Comparison of ENCODE assay signal across 7 cellular contexts in genomic region chr2:218781691-218782528, GRCh38. TPM values are rescaled to one million over a fixed set of nuclear protein-coding genes. Genes with fewer than 3 reads are reported as not detected.
DNase-seq lines count a peak whose midpoint lies in the region; ATAC-seq, FAIRE-seq and TF ChIP-seq lines count a peak whose summit lies in the region.

TSS of gene CYP27A1 (plus strand) at chr2:218782147. CDS start at chr2:218782183, 36 bp downstream.

- POLR2A ChIA-PET in activated naive CD8-positive, alpha-beta T cell treated with anti-CD3 and anti-CD28 coated beads, Interleukin-2, amount 10 ng/mL, durations not matched to agents 7 days and 5 days (lab: Charles Lee): no interaction called here

- no peaks in the 10 kb centered on the region for H3K4me1 Mint-ChIP-seq in activated naive CD8-positive, alpha-beta T cell treated with anti-CD3 and anti-CD28 coated beads, Interleukin-2, amount 10 ng/mL, durations not matched to agents 7 days and 5 days

- no peak within 1 kb of the TSS for H3K27ac Mint-ChIP-seq in activated naive CD8-positive, alpha-beta T cell treated with anti-CD3 and anti-CD28 coated beads, Interleukin-2, amount 10 ng/mL, durations not matched to agents 7 days and 5 days

- peaks cover 0 to 33% (median 6%) of the 10 kb centered on the region in 12 donors for H3K4me1 ChIP-seq in heart left ventricle
- peaks cover 0 to 4% (median 0%) of the 10 kb centered on the region in 3 donors for H3K4me1 ChIP-seq in pancreas

- peaks cover 56% of the 10 kb centered on the region for H3K27me3 Mint-ChIP-seq in activated naive CD8-positive, alpha-beta T cell treated with anti-CD3 and anti-CD28 coated beads, Interleukin-2, amount 10 ng/mL, durations not matched to agents 7 days and 5 days

- peak in 1 of 2 donors; percentile 37 for TF ChIP-seq POLR2A in heart left ventricle (IDR thresholded peaks at IDR 0.05)

- ATAC-seq in activated naive CD8-positive, alpha-beta T cell treated with anti-CD3 and anti-CD28 coated beads, Interleukin-2, amount 10 ng/mL, durations not matched to agents 7 days and 5 days (ENCODE audit: low read depth): peak; percentile 36
- peak; percentile 81 to 95 (median 90) for ATAC-seq in heart left ventricle
- peak; percentile 81 to 92 (median 90) for ATAC-seq in pancreas
- no peak for ATAC-seq in GM19035 (IDR thresholded peaks at IDR 0.05; ENCODE audit: unreplicated experiment)
- ATAC-seq in HG02623 (IDR thresholded peaks at IDR 0.05; ENCODE audit: unreplicated experiment): no peak

- TF ChIP-seq CTCF in heart left ventricle (IDR thresholded peaks at IDR 0.05) (no peak), pancreas (IDR thresholded peaks at IDR 0.05) (no peak)

- H3K9me3 Mint-ChIP-seq in activated naive CD8-positive, alpha-beta T cell treated with anti-CD3 and anti-CD28 coated beads, Interleukin-2, amount 10 ng/mL, durations not matched to agents 7 days and 5 days: peaks cover 5% of the 10 kb centered on the region

- H3K27me3 ChIP-seq in H7 (ENCODE audit: control insufficient read depth, insufficient read depth, low read length) (peaks cover 17% of the 10 kb centered on the region), heart left ventricle (peaks cover 0 to 13% (median 0%) of the 10 kb centered on the region in 9 donors), pancreas (no peaks in the 10 kb centered on the region)

- peaks cover 8% of the 10 kb centered on the region for H3K36me3 Mint-ChIP-seq in activated naive CD8-positive, alpha-beta T cell treated with anti-CD3 and anti-CD28 coated beads, Interleukin-2, amount 10 ng/mL, durations not matched to agents 7 days and 5 days

- intact Hi-C loops in heart left ventricle (cut with DNase I): loop anchor here in 1 of 10 donors (5.0 kb wide), 1 partner anchor 70 kb away; the partner anchor contains the start of gene TTLL4
- intact Hi-C loops in pancreas (cut with DNase I): no loop called here

- H3K4me3 Mint-ChIP-seq in activated naive CD8-positive, alpha-beta T cell treated with anti-CD3 and anti-CD28 coated beads, Interleukin-2, amount 10 ng/mL, durations not matched to agents 7 days and 5 days: peak within 1 kb of the TSS; percentile 31

- peak; percentile 90 for DNase-seq in H7
- DNase-seq in activated naive CD8-positive, alpha-beta T cell treated with anti-CD3 and anti-CD28 coated beads, Interleukin-2, amount 10 ng/mL, durations not matched to agents 7 days and 5 days: peak; percentile 34
- DNase-seq in heart left ventricle: peak; percentile 46 to 75 (median 56)
- peak; percentile 20 to 76 (median 48) for DNase-seq in pancreas
- DNase-seq in occipital lobe (lab: John Stamatoyannopoulos, UW): no peak

- H3K9me3 ChIP-seq in heart left ventricle (peaks cover 0 to 8% (median 0%) of the 10 kb centered on the region in 12 donors), pancreas (no peaks in the 10 kb centered on the region)

- H3K36me3 ChIP-seq in H7 (replicated peaks; ENCODE audit: control insufficient read depth, insufficient read depth, low read length) (no peaks in the 10 kb centered on the region), heart left ventricle (no peaks in the 10 kb centered on the region), pancreas (no peaks in the 10 kb centered on the region)

- H3K27ac ChIP-seq in heart left ventricle: peak within 1 kb of the TSS; percentile 65 to 91 (median 78)
- H3K27ac ChIP-seq in pancreas: peak within 1 kb of the TSS in 3 of 4 donors; percentile 15 to 73 (median 65)

- FAIRE-seq in pancreas (lab: Jason Lieb, UNC): no peak

- WGBS in heart left ventricle, 4 donors: 0 to 3% (median 1%) methylated on average over 45 to 76 of the region's 76 CpGs
- WGBS in pancreas, 2 donors: 1% methylated on average over 73 to 76 of the region's 76 CpGs

- H3K4me3 ChIP-seq in H7 (ENCODE audit: insufficient read depth, low read depth, low read length) (peak within 1 kb of the TSS; percentile 73), heart left ventricle (peak within 1 kb of the TSS; percentile 58 to 88 (median 76)), pancreas (peak within 1 kb of the TSS; percentile 55 to 69 (median 64))

RNA-seq across cellular contexts. Expression of gene CYP27A1, which starts in this region (rescaled TPM):
- 14.3 and 15.4 TPM in 2 replicates for total RNA-seq in H7 (2014; rRNA removed; shearing (Covaris generic))
- total RNA-seq in activated naive CD8-positive, alpha-beta T cell treated with anti-CD3 and anti-CD28 coated beads, Interleukin-2, amount 10 ng/mL, durations not matched to agents 7 days and 5 days: 1 to 10 TPM; 3.0 to 4.7 TPM
- total RNA-seq in heart left ventricle (10 to 100 TPM in 3 of 9 donors, 1 to 10 TPM in 6; 3.3 to 43.8 (median 7.5) TPM), pancreas (10 to 100 TPM in 1 of 6 donors, 1 to 10 TPM in 5; 3.1 to 21.6 (median 4.0) TPM), occipital lobe (2.8 TPM)
- polyA plus RNA-seq in heart left ventricle (1 to 10 TPM; 5.1 to 5.4 TPM), pancreas (1 to 10 TPM; 6.1 to 9.9 TPM)

Comparison
In these comparisons a context has a peak if more than half of its experiments do, and no peak if none do; other contexts are left out.
1. ATAC-seq: peak in activated naive CD8-positive, alpha-beta T cell treated with anti-CD3 and anti-CD28 coated beads, Interleukin-2, amount 10 ng/mL, durations not matched to agents 7 days and 5 days (single experiment), heart left ventricle (4 of 4) and pancreas (4 of 4); none in GM19035 (single experiment) and HG02623 (single experiment).
2. Peak in every context shown above with its lines, with median percentiles within 50 percentile points of each other: H3K4me3 ChIP-seq.